In genomic region chrX:13750812-13751211, GRCh38 we compare ENCODE assay signal across 1 cellular context.
TF ChIP-seq lines count a peak whose summit lies in the region.

No MANE protein-coding gene starts in this region.

TF ChIP-seq in GM12878, 131 proteins besides CTCF, POLR2A, EP300 and RAD21 (continued from another document and continues in another):
- no peak for TF ChIP-seq ZBTB4 (CRISPR knock-in tag; IDR thresholded peaks at IDR 0.05)
- TF ChIP-seq PAX8 (IDR thresholded peaks at IDR 0.05), result no peak
- no peak for TF ChIP-seq WRNIP1 (IDR thresholded peaks at IDR 0.05; ENCODE audit: borderline replicate concordance, low read depth, low read length)
- TF ChIP-seq NR2F1 (conservative IDR thresholded peaks at IDR 0.05), result no peak
- no peak for TF ChIP-seq KLF5 (IDR thresholded peaks at IDR 0.05; ENCODE audit: partially characterized antibody)
- no peak for TF ChIP-seq IRF3 (IDR thresholded peaks at IDR 0.05)
- TF ChIP-seq MTA3 (IDR thresholded peaks at IDR 0.05; ENCODE audit: borderline replicate concordance, low read length), result no peak
- TF ChIP-seq ETV6 (conservative IDR thresholded peaks at IDR 0.05 in 1 of 2, IDR thresholded peaks at IDR 0.05 in 1 of 2; ENCODE audit: borderline replicate concordance in 1 of 2, low read depth in 1 of 2), result peak in 1 of 2 experiments; percentile 81; a peak in 2 of 4 replicates
- no peak for TF ChIP-seq YY1 (IDR thresholded peaks at IDR 0.05; ENCODE audit: low read depth, low read length)
- TF ChIP-seq PAX5 (IDR thresholded peaks at IDR 0.05; ENCODE audit: borderline replicate concordance, low read depth, low read length), result no peak
- no peak for TF ChIP-seq CHD1 (IDR thresholded peaks at IDR 0.05; ENCODE audit: low read depth, low read length)
- TF ChIP-seq ZBTB11 (CRISPR knock-in tag; IDR thresholded peaks at IDR 0.05), result no peak
- 0 out of 2 replicates have a peak, but pooled peaks have one; percentile 44 for TF ChIP-seq STAT3 (IDR thresholded peaks at IDR 0.05; ENCODE audit: low read depth, low read length)
- no peak for TF ChIP-seq ZNF274 (IDR thresholded peaks at IDR 0.05; ENCODE audit: insufficient read depth, insufficient read length)
- TF ChIP-seq MEF2A (IDR thresholded peaks at IDR 0.05; ENCODE audit: insufficient read depth, low read depth, low read length), result peak; percentile 73; the same call in 1 of the 2 replicates
- no peak for TF ChIP-seq ZNF687 (IDR thresholded peaks at IDR 0.05)
- peak; percentile 90 to 91 for TF ChIP-seq IKZF2 (IDR thresholded peaks at IDR 0.05)
- no peak for TF ChIP-seq HDAC6 (IDR thresholded peaks at IDR 0.05; ENCODE audit: unreplicated experiment)
- no peak for TF ChIP-seq NRF1 (conservative IDR thresholded peaks at IDR 0.05; ENCODE audit: low read depth, low read length)
- peak; percentile 44; the same call in 1 of the 2 replicates for TF ChIP-seq RELB (IDR thresholded peaks at IDR 0.05; ENCODE audit: low read depth)
- peak; percentile 91 for TF ChIP-seq CUX1 (IDR thresholded peaks at IDR 0.05; ENCODE audit: insufficient replicate concordance, low read depth, low read length)
- TF ChIP-seq SUPT20H (IDR thresholded peaks at IDR 0.05; ENCODE audit: borderline replicate concordance, control insufficient read depth, low read depth, low read length), result no peak
- no peak for TF ChIP-seq NFXL1 (IDR thresholded peaks at IDR 0.05; ENCODE audit: borderline replicate concordance)
- TF ChIP-seq SRF (IDR thresholded peaks at IDR 0.05; ENCODE audit: low read depth in 2 of 2, low read length in 2 of 2), result no peak
- no peak for TF ChIP-seq LARP7 (IDR thresholded peaks at IDR 0.05)
- TF ChIP-seq HCFC1 (IDR thresholded peaks at IDR 0.05; ENCODE audit: low read length), result no peak
- no peak for TF ChIP-seq CREB1 (IDR thresholded peaks at IDR 0.05; ENCODE audit: low read depth)
- no peak for TF ChIP-seq E2F8 (IDR thresholded peaks at IDR 0.05; ENCODE audit: low read depth, partially characterized antibody)
- no peak for TF ChIP-seq RELA (IDR thresholded peaks at IDR 0.05; ENCODE audit: borderline replicate concordance, partially characterized antibody)
- TF ChIP-seq TCF7 (IDR thresholded peaks at IDR 0.05; ENCODE audit: borderline replicate concordance), result no peak
- no peak for TF ChIP-seq HSF1 (IDR thresholded peaks at IDR 0.05; ENCODE audit: low read depth, low read length)
- peak; percentile 43 for TF ChIP-seq GATAD2B (conservative IDR thresholded peaks at IDR 0.05; ENCODE audit: low read depth)
